In genomic region chr19:11010041-11010440, GRCh38 we compare ENCODE assay signal across 30 cellular contexts.
"Had no signal": no experiment of that assay in that cellular context is flagged by ENCODE, and none has a peak within 500 bp of the region (broad histone marks: within the 10 kb centered on the region; RNA-seq: fewer than 3 reads in every experiment).

No MANE protein-coding gene starts in this region.

- H3K27me3 Mint-ChIP-seq: activated B cell treated with CpG ODN at 0.5 μM for 24 hours; activated CD8-positive, alpha-beta memory T cell treated with anti-CD3 and anti-CD28 coated beads, Interleukin-2, amount 10 ng/mL, durations not matched to agents 7 days and 5 days; activated naive CD4-positive, alpha-beta T cell treated with anti-CD3 and anti-CD28 coated beads, Interleukin-2, amount 50 U/mL, for 24 hours; activated naive CD8-positive, alpha-beta T cell treated with anti-CD3 and anti-CD28 coated beads for 36 hours; activated naive CD8-positive, alpha-beta T cell treated with anti-CD3 and anti-CD28 coated beads, Interleukin-2, amount 50 U/mL, for 24 hours; central memory CD8-positive, alpha-beta T cell; dendritic cell treated with granulocyte-macrophage colony-stimulating factor and Interleukin-4, amounts not matched to agents 40 ng/mL and 50 ng/mL, for 4 days had no signal

- H3K4me3 Mint-ChIP-seq: activated B cell treated with CpG ODN at 0.5 μM for 24 hours; activated CD8-positive, alpha-beta memory T cell treated with anti-CD3 and anti-CD28 coated beads, Interleukin-2, amount 10 ng/mL, durations not matched to agents 7 days and 5 days; activated CD8-positive, alpha-beta T cell treated with anti-CD3 and anti-CD28 coated beads, Interleukin-2, amount 10 ng/mL, durations not matched to agents 7 days and 5 days; activated naive CD4-positive, alpha-beta T cell treated with anti-CD3 and anti-CD28 coated beads for 36 hours; activated naive CD4-positive, alpha-beta T cell treated with anti-CD3 and anti-CD28 coated beads, Interleukin-2, amount 50 U/mL, for 24 hours; activated naive CD8-positive, alpha-beta T cell treated with anti-CD3 and anti-CD28 coated beads for 36 hours; activated naive CD8-positive, alpha-beta T cell treated with anti-CD3 and anti-CD28 coated beads, Interleukin-2, amount 50 U/mL, for 24 hours; activated T-helper 1 cell treated with anti-CD3 and anti-CD28 coated beads, Interleukin-12 subunit alpha, Interleukin-12 subunit beta, Interleukin-2, Interleukin-4 antibody, amounts not matched to agents 30 ng/mL and 10 ng/mL and 1 ng/mL, durations not matched to agents 14 hours and 24 hours and 36 hours; central memory CD8-positive, alpha-beta T cell; dendritic cell treated with granulocyte-macrophage colony-stimulating factor and Interleukin-4, amounts not matched to agents 40 ng/mL and 50 ng/mL, for 4 days had no signal

- H3K9me3 Mint-ChIP-seq: activated B cell treated with CpG ODN at 0.5 μM for 24 hours; activated naive CD4-positive, alpha-beta T cell treated with anti-CD3 and anti-CD28 coated beads for 36 hours; activated naive CD4-positive, alpha-beta T cell treated with anti-CD3 and anti-CD28 coated beads, Interleukin-2, amount 50 U/mL, for 24 hours; activated naive CD8-positive, alpha-beta T cell treated with anti-CD3 and anti-CD28 coated beads for 36 hours; activated naive CD8-positive, alpha-beta T cell treated with anti-CD3 and anti-CD28 coated beads, Interleukin-2, amount 50 U/mL, for 24 hours; activated T-helper 1 cell treated with anti-CD3 and anti-CD28 coated beads, Interleukin-12 subunit alpha, Interleukin-12 subunit beta, Interleukin-2, Interleukin-4 antibody, amounts not matched to agents 30 ng/mL and 10 ng/mL and 1 ng/mL, durations not matched to agents 14 hours and 24 hours and 36 hours; activated T-helper 2 cell treated with anti-CD3 and anti-CD28 coated beads, Interferon-gamma antibody, Interleukin-2, Interleukin-4, amounts not matched to agents 10 μg/mL and 5 μg/mL and 100 μg/mL, durations not matched to agents 14 hours and 24 hours and 36 hours; central memory CD8-positive, alpha-beta T cell; dendritic cell treated with granulocyte-macrophage colony-stimulating factor and Interleukin-4, amounts not matched to agents 40 ng/mL and 50 ng/mL, for 4 days had no signal

- H3K4me1 Mint-ChIP-seq: activated B cell treated with CpG ODN at 0.5 μM for 24 hours; activated CD8-positive, alpha-beta memory T cell treated with anti-CD3 and anti-CD28 coated beads, Interleukin-2, amount 10 ng/mL, durations not matched to agents 7 days and 5 days; activated naive CD4-positive, alpha-beta T cell treated with anti-CD3 and anti-CD28 coated beads, Interleukin-2, amount 50 U/mL, for 24 hours; activated naive CD8-positive, alpha-beta T cell treated with anti-CD3 and anti-CD28 coated beads for 36 hours; activated naive CD8-positive, alpha-beta T cell treated with anti-CD3 and anti-CD28 coated beads, Interleukin-2, amount 50 U/mL, for 24 hours had no signal

- H3K27ac ChIP-seq: ascending aorta, brain microvascular endothelial cell, coronary artery, dorsolateral prefrontal cortex, esophagus squamous epithelium, gastroesophageal sphincter, WERI-Rb-1 had no signal

- H3K4me1 ChIP-seq: ascending aorta, esophagus squamous epithelium, gastroesophageal sphincter had no signal

- H3K4me3 ChIP-seq: ascending aorta, coronary artery, dorsolateral prefrontal cortex, esophagus squamous epithelium, gastroesophageal sphincter had no signal

- H3K9me3 ChIP-seq: ascending aorta, esophagus squamous epithelium, gastroesophageal sphincter had no signal

- H3K27me3 ChIP-seq: ascending aorta, brain microvascular endothelial cell, dorsolateral prefrontal cortex, esophagus squamous epithelium, gastroesophageal sphincter had no signal

- H3K27ac Mint-ChIP-seq: activated B cell treated with CpG ODN at 0.5 μM for 24 hours; activated CD8-positive, alpha-beta memory T cell treated with anti-CD3 and anti-CD28 coated beads, Interleukin-2, amount 10 ng/mL, durations not matched to agents 7 days and 5 days; activated CD8-positive, alpha-beta T cell treated with anti-CD3 and anti-CD28 coated beads, Interleukin-2, amount 10 ng/mL, durations not matched to agents 7 days and 5 days; activated naive CD4-positive, alpha-beta T cell treated with anti-CD3 and anti-CD28 coated beads for 36 hours; activated naive CD4-positive, alpha-beta T cell treated with anti-CD3 and anti-CD28 coated beads, Interleukin-2, amount 50 U/mL, for 24 hours; activated naive CD8-positive, alpha-beta T cell treated with anti-CD3 and anti-CD28 coated beads for 36 hours; activated naive CD8-positive, alpha-beta T cell treated with anti-CD3 and anti-CD28 coated beads, Interleukin-2, amount 50 U/mL, for 24 hours; activated T-helper 1 cell treated with anti-CD3 and anti-CD28 coated beads, Interleukin-12 subunit alpha, Interleukin-12 subunit beta, Interleukin-2, Interleukin-4 antibody, amounts not matched to agents 30 ng/mL and 10 ng/mL and 1 ng/mL, durations not matched to agents 14 hours and 24 hours and 36 hours; activated T-helper 2 cell treated with anti-CD3 and anti-CD28 coated beads, Interferon-gamma antibody, Interleukin-2, Interleukin-4, amounts not matched to agents 10 μg/mL and 5 μg/mL and 100 μg/mL, durations not matched to agents 14 hours and 24 hours and 36 hours; dendritic cell treated with granulocyte-macrophage colony-stimulating factor and Interleukin-4, amounts not matched to agents 40 ng/mL and 50 ng/mL, for 4 days had no signal

- ATAC-seq: activated CD4-positive, CD25-positive, alpha-beta regulatory T cell treated with anti-CD3 and anti-CD28 coated beads, Interleukin-2, amount 50 U/mL, for 24 hours; activated CD8-positive, alpha-beta memory T cell treated with anti-CD3 and anti-CD28 coated beads, Interleukin-2, amount 10 ng/mL, durations not matched to agents 7 days and 5 days; activated CD8-positive, alpha-beta T cell treated with anti-CD3 and anti-CD28 coated beads, Interleukin-2, amount 10 ng/mL, durations not matched to agents 7 days and 5 days; activated naive CD8-positive, alpha-beta T cell treated with anti-CD3 and anti-CD28 coated beads, Interleukin-2, amount 50 U/mL, for 24 hours; gastroesophageal sphincter had no signal

- DNase-seq: activated B cell treated with CpG ODN at 0.5 μM for 24 hours; activated CD4-positive, alpha-beta T cell treated with anti-CD3 and anti-CD28 coated beads for 48 hours; activated CD4-positive, alpha-beta T cell treated with anti-CD3 and anti-CD28 coated beads, Interleukin-2, amount 50 U/mL, for 1 hour; activated CD4-positive, alpha-beta T cell treated with anti-CD3 and anti-CD28 coated beads, Interleukin-2, amount 50 U/mL, for 48 hours; activated CD8-positive, alpha-beta memory T cell treated with anti-CD3 and anti-CD28 coated beads, Interleukin-2, amount 10 ng/mL, durations not matched to agents 7 days and 5 days; activated CD8-positive, alpha-beta memory T cell treated with anti-CD3 and anti-CD28 coated beads, Interleukin-2, amount 50 U/mL, for 4 hours; activated CD8-positive, alpha-beta T cell treated with anti-CD3 and anti-CD28 coated beads, Interleukin-2, amount 10 ng/mL, durations not matched to agents 7 days and 5 days; activated effector memory CD4-positive, alpha-beta T cell treated with anti-CD3 and anti-CD28 coated beads, Interleukin-2, amount 50 U/mL, for 16 hours; activated naive CD4-positive, alpha-beta T cell treated with anti-CD3 and anti-CD28 coated beads for 36 hours; activated naive CD8-positive, alpha-beta T cell treated with anti-CD3 and anti-CD28 coated beads for 36 hours; activated naive CD8-positive, alpha-beta T cell treated with anti-CD3 and anti-CD28 coated beads, Interleukin-2, amount 50 U/mL, for 24 hours; activated T-cell treated with anti-CD3 and anti-CD28 coated beads, Interleukin-2, amount 50 U/mL, for 1 hour; activated T-cell treated with anti-CD3 and anti-CD28 coated beads, Interleukin-2, amount 50 U/mL, for 48 hours; brain microvascular endothelial cell; dorsolateral prefrontal cortex; effector memory CD4-positive, alpha-beta T cell; erythroblast; esophagus squamous epithelium; foreskin melanocyte; T-helper 2 cell; WERI-Rb-1 had no signal
